In genomic region chr16:67878232-67878631, GRCh38 we compare ENCODE assay signal across 25 cellular contexts. TPM values are rescaled to one million over a fixed set of nuclear protein-coding genes. Genes with fewer than 3 reads are reported as not detected.
DNase-seq lines count a peak whose midpoint lies in the region; ATAC-seq, FAIRE-seq and TF ChIP-seq lines count a peak whose summit lies in the region.
"Had no signal": no experiment of that assay in that cellular context is flagged by ENCODE, and none has a peak within 500 bp of the region (broad histone marks: within the 10 kb centered on the region; RNA-seq: fewer than 3 reads in every experiment).

No MANE protein-coding gene starts in this region.

- no peaks in the 10 kb centered on the region for H3K9me2 ChIP-seq in OCI-LY7 (ENCODE audit: insufficient read depth, low read length)

- intact Hi-C loops in OCI-LY7 (cut with micrococcal nuclease; ENCODE audit: unreplicated experiment), result no loop called here

- no peaks in the 10 kb centered on the region for H3K9me3 Mint-ChIP-seq in activated T-cell treated with anti-CD3 and anti-CD28 coated beads, Interleukin-2, amount 50 U/mL, for 24 hours
- no peaks in the 10 kb centered on the region for H3K9me3 Mint-ChIP-seq in activated T-cell treated with anti-CD3 and anti-CD28 coated beads, Interleukin-2, amount 50 U/mL, for 72 hours
- no peaks in the 10 kb centered on the region for H3K9me3 Mint-ChIP-seq in stimulated activated naive B cell treated with anti-CD40 and anti-IgM and Interleukin-4, amounts not matched to agents 10 μg/mL and 1 μg/mL and 100 μg/mL, for 72 hours
- H3K9me3 Mint-ChIP-seq: CD4-positive, alpha-beta T cell; CD8-positive, alpha-beta T cell had no signal

- no peaks in the 10 kb centered on the region for H3K27me3 ChIP-seq in bronchial epithelial cell (ENCODE audit: control insufficient read depth, insufficient read depth, low read length)
- H3K27me3 ChIP-seq: BLaER1 treated with 17β-estradiol and CSF1 and Interleukin-3, amounts not matched to agents 10 nM and 100 nM had no signal

- H3K4me2 ChIP-seq in OCI-LY7 (ENCODE audit: low read length), result no peak overlapping the region
- H3K4me2 ChIP-seq: A549; BLaER1 treated with 17β-estradiol and CSF1 and Interleukin-3, amounts not matched to agents 10 nM and 100 nM had no signal

- DNase-seq in activated T-cell treated with anti-CD3 and anti-CD28 coated beads, Interleukin-2, amount 50 U/mL, for 24 hours, result no peak
- DNase-seq in activated T-cell treated with anti-CD3 and anti-CD28 coated beads, Interleukin-2, amount 50 U/mL, for 72 hours, result no peak
- no peak for DNase-seq in OCI-LY7 (ENCODE audit: low spot score)
- DNase-seq in bronchial epithelial cell (ENCODE audit: low read depth), result no peak
- no peak for DNase-seq in stimulated activated naive B cell treated with anti-CD40 and anti-IgM and Interleukin-4, amounts not matched to agents 10 μg/mL and 1 μg/mL and 100 μg/mL, for 72 hours
- DNase-seq in OCI-M2 (lab: John Stamatoyannopoulos, UW; ENCODE audit: unreplicated experiment), result no peak
- DNase-seq: AML-193; Caco-2; Calu3; CD4-positive, alpha-beta T cell; CD8-positive, alpha-beta T cell; DMS79 treated with DMSO at 0.1 percent for 48 hours; GF-D8 had no signal

- peaks cover 28% of the 10 kb centered on the region for H3K4me1 Mint-ChIP-seq in activated T-cell treated with anti-CD3 and anti-CD28 coated beads, Interleukin-2, amount 50 U/mL, for 24 hours (ENCODE audit: low read depth)
- H3K4me1 Mint-ChIP-seq in activated T-cell treated with anti-CD3 and anti-CD28 coated beads, Interleukin-2, amount 50 U/mL, for 72 hours (ENCODE audit: low read depth), result peaks cover 26% of the 10 kb centered on the region
- peaks cover 22 to 30% of the 10 kb centered on the region in 2 donors for H3K4me1 Mint-ChIP-seq in stimulated activated naive B cell treated with anti-CD40 and anti-IgM and Interleukin-4, amounts not matched to agents 10 μg/mL and 1 μg/mL and 100 μg/mL, for 72 hours

- CTCF ChIA-PET in HEK293 (lab: Yijun Ruan, JAX) (interaction anchor here (0.6 to 0.9 kb wide), 3 partner anchors 8 to 306 kb away, joined by 3 to 4 read pairs (median 3); no protein-coding TSS in a partner anchor), OCI-LY7 (lab: Charles Lee; ENCODE audit: unreplicated experiment) (no interaction called here)

- peak; percentile 66 for FAIRE-seq in bronchial epithelial cell (lab: Jason Lieb, UNC)
- FAIRE-seq: A549, D721Med, G401.6, GM12891, GM19239 had no signal

- no peaks in the 10 kb centered on the region for H3K27me3 Mint-ChIP-seq in activated T-cell treated with anti-CD3 and anti-CD28 coated beads, Interleukin-2, amount 50 U/mL, for 24 hours
- H3K27me3 Mint-ChIP-seq in activated T-cell treated with anti-CD3 and anti-CD28 coated beads, Interleukin-2, amount 50 U/mL, for 72 hours (ENCODE audit: low read depth), result no peaks in the 10 kb centered on the region
- H3K27me3 Mint-ChIP-seq in stimulated activated naive B cell treated with anti-CD40 and anti-IgM and Interleukin-4, amounts not matched to agents 10 μg/mL and 1 μg/mL and 100 μg/mL, for 72 hours, result no peaks in the 10 kb centered on the region
- H3K27me3 Mint-ChIP-seq: B cell; CD4-positive, alpha-beta T cell had no signal

- peaks cover 26% of the 10 kb centered on the region for H3K79me2 ChIP-seq in OCI-LY7 (ENCODE audit: insufficient read depth, low read depth, low read length)

- no peak overlapping the region for H3K4me3 Mint-ChIP-seq in activated T-cell treated with anti-CD3 and anti-CD28 coated beads, Interleukin-2, amount 50 U/mL, for 24 hours
- H3K4me3 Mint-ChIP-seq in activated T-cell treated with anti-CD3 and anti-CD28 coated beads, Interleukin-2, amount 50 U/mL, for 72 hours, result no peak overlapping the region
- H3K4me3 Mint-ChIP-seq in stimulated activated naive B cell treated with anti-CD40 and anti-IgM and Interleukin-4, amounts not matched to agents 10 μg/mL and 1 μg/mL and 100 μg/mL, for 72 hours, result no peak overlapping the region
- H3K4me3 Mint-ChIP-seq: B cell; CD8-positive, alpha-beta T cell had no signal

- H3K27ac ChIP-seq in HEK293 (ENCODE audit: extremely low read depth, low read depth, low read length) (no peak overlapping the region), OCI-LY7 (ENCODE audit: low read depth, low read length, poor library complexity, severe bottlenecking) (no peak overlapping the region)
- H3K27ac ChIP-seq: 22Rv1; A549; BLaER1 treated with 17β-estradiol and CSF1 and Interleukin-3, amounts not matched to agents 10 nM and 100 nM; C4-2B had no signal

- H3K9me3 ChIP-seq in HEK293 (ENCODE audit: control insufficient read depth, insufficient read depth, low read depth, low read length) (no peaks in the 10 kb centered on the region), OCI-LY7 (ENCODE audit: low read length) (no peaks in the 10 kb centered on the region)
- H3K9me3 ChIP-seq: A549; BLaER1 treated with 17β-estradiol and CSF1 and Interleukin-3, amounts not matched to agents 10 nM and 100 nM; Caco-2 had no signal

- TSS peak; percentile 3 for BruUV-seq in OCI-LY7 (replicated peaks; lab: Mats Ljungman, UMichigan)

- POLR2A ChIA-PET in HEK293 (lab: Yijun Ruan, JAX) (no interaction called here), OCI-LY7 (lab: Charles Lee) (no interaction called here)

- no peak overlapping the region for H3K4me3 ChIP-seq in HEK293 (ENCODE audit: low read depth, low read length)
- H3K4me3 ChIP-seq in OCI-LY7 (ENCODE audit: low read depth, low read length, poor library complexity, severe bottlenecking), result no peak overlapping the region
- no peak overlapping the region for H3K4me3 ChIP-seq in bronchial epithelial cell (ENCODE audit: low read depth, low read length)
- H3K4me3 ChIP-seq: A549; BLaER1 treated with 17β-estradiol and CSF1 and Interleukin-3, amounts not matched to agents 10 nM and 100 nM had no signal

- H2AFZ ChIP-seq in OCI-LY7 (ENCODE audit: low read length), result no peak overlapping the region

- H4K20me1 ChIP-seq in OCI-LY7 (ENCODE audit: insufficient read depth, low read length), result no peaks in the 10 kb centered on the region

- peak overlapping the region; percentile 30 for H3K27ac Mint-ChIP-seq in activated T-cell treated with anti-CD3 and anti-CD28 coated beads, Interleukin-2, amount 50 U/mL, for 24 hours
- H3K27ac Mint-ChIP-seq in activated T-cell treated with anti-CD3 and anti-CD28 coated beads, Interleukin-2, amount 50 U/mL, for 72 hours, result no peak overlapping the region
- no peak overlapping the region for H3K27ac Mint-ChIP-seq in stimulated activated naive B cell treated with anti-CD40 and anti-IgM and Interleukin-4, amounts not matched to agents 10 μg/mL and 1 μg/mL and 100 μg/mL, for 72 hours
- H3K27ac Mint-ChIP-seq: B cell; CD4-positive, alpha-beta T cell; CD8-positive, alpha-beta T cell had no signal

- H3K4me1 ChIP-seq in HEK293 (ENCODE audit: control insufficient read depth, insufficient read depth, low read length) (no peaks in the 10 kb centered on the region), OCI-LY7 (ENCODE audit: insufficient read depth, low read length, poor library complexity, severe bottlenecking) (peaks cover 15% of the 10 kb centered on the region)

- TF ChIP-seq CTCF in HEK293 (tag by site-specific recombination; IDR thresholded peaks at IDR 0.05) (no peak), OCI-LY7 (conservative IDR thresholded peaks at IDR 0.05; ENCODE audit: low read length) (no peak), bronchial epithelial cell (IDR thresholded peaks at IDR 0.05; ENCODE audit: insufficient read depth, low read length, severe bottlenecking) (no peak)

- no peak for ATAC-seq in activated T-cell treated with anti-CD3 and anti-CD28 coated beads, Interleukin-2, amount 50 U/mL, for 72 hours (replicated peaks in 1 of 2)
- ATAC-seq in HG02938 (IDR thresholded peaks at IDR 0.05; ENCODE audit: unreplicated experiment), result no peak
- ATAC-seq in stimulated activated naive B cell treated with anti-CD40 and anti-IgM and Interleukin-4, amounts not matched to agents 10 μg/mL and 1 μg/mL and 100 μg/mL, for 72 hours (replicated peaks), result no peak
- ATAC-seq: A549; CD8-positive, alpha-beta T cell had no signal

- peaks cover 98% of the 10 kb centered on the region for H3K36me3 Mint-ChIP-seq in activated T-cell treated with anti-CD3 and anti-CD28 coated beads, Interleukin-2, amount 50 U/mL, for 24 hours (ENCODE audit: low read depth)
- peaks cover 7 to 14% of the 10 kb centered on the region in 2 donors for H3K36me3 Mint-ChIP-seq in activated T-cell treated with anti-CD3 and anti-CD28 coated beads, Interleukin-2, amount 50 U/mL, for 72 hours (ENCODE audit: insufficient read depth in 2 of 2)
- peaks cover 53 to 57% of the 10 kb centered on the region in 2 donors for H3K36me3 Mint-ChIP-seq in stimulated activated naive B cell treated with anti-CD40 and anti-IgM and Interleukin-4, amounts not matched to agents 10 μg/mL and 1 μg/mL and 100 μg/mL, for 72 hours

- H3K36me3 ChIP-seq in HEK293 (ENCODE audit: control insufficient read depth in 2 of 2, insufficient read depth in 1 of 2, low read length in 2 of 2) (peaks cover 0 to 89% of the 10 kb centered on the region in 2 experiments; a peak in 2 of 3 replicates), OCI-LY7 (ENCODE audit: insufficient read depth, low read length) (peaks cover 79% of the 10 kb centered on the region), bronchial epithelial cell (ENCODE audit: control insufficient read depth, insufficient read depth, low read length) (peaks cover 51% of the 10 kb centered on the region)

TF ChIP-seq in HEK293, 187 proteins besides CTCF, POLR2A, EP300 and RAD21 (continues in another document):
- no peak for TF ChIP-seq ZNF549 (tag by site-specific recombination; IDR thresholded peaks at IDR 0.05)

RNA-seq across cellular contexts. Expression of gene EDC4, which starts 5.4 kb away (rescaled TPM):
- 10 to 100 TPM; 82.9 to 86.4 TPM for total RNA-seq in activated T-cell treated with anti-CD3 and anti-CD28 coated beads, Interleukin-2, amount 50 U/mL, for 72 hours
- 58.4 and 89.6 TPM in 2 replicates for total RNA-seq in OCI-LY7 (2014; rRNA removed; shearing (Covaris generic))
- total RNA-seq in OCI-LY7 (2022), result 86.6 and 100 TPM in 2 replicates
- total RNA-seq in bronchial epithelial cell, result 26.9 and 35.6 TPM in 2 replicates

RNA-seq across cellular contexts. Expression of gene NRN1L, which starts 6.5 kb away (rescaled TPM):
- total RNA-seq in activated T-cell treated with anti-CD3 and anti-CD28 coated beads, Interleukin-2, amount 50 U/mL, for 72 hours, result 1 to 10 TPM in 1 of 2 donors, under 1 TPM in 1; 0.60 to 1.9 TPM
- 0.66 and 1.7 TPM in 2 replicates for total RNA-seq in OCI-LY7 (2014; rRNA removed; shearing (Covaris generic))
- total RNA-seq in OCI-LY7 (2022), result 0.80 and 1.2 TPM in 2 replicates
- total RNA-seq in bronchial epithelial cell, result not detected in 2 replicates
- total RNA-seq: A172, Calu3 had no signal

RNA-seq across cellular contexts. Expression of gene PSKH1, which starts 14.8 kb away (rescaled TPM):
- total RNA-seq in activated T-cell treated with anti-CD3 and anti-CD28 coated beads, Interleukin-2, amount 50 U/mL, for 72 hours, result 10 to 100 TPM; 16.1 to 16.2 TPM
- total RNA-seq in OCI-LY7 (2014; rRNA removed; shearing (Covaris generic)), result 9.7 and 10.4 TPM in 2 replicates
- total RNA-seq in OCI-LY7 (2022) (23.8 and 27.1 TPM in 2 replicates), bronchial epithelial cell (13.2 and 15.5 TPM in 2 replicates)

RNA-seq across cellular contexts. Expression of gene CENPT, which starts 30.7 kb away (rescaled TPM):
- 10 to 100 TPM; 43.6 to 59.4 TPM for total RNA-seq in activated T-cell treated with anti-CD3 and anti-CD28 coated beads, Interleukin-2, amount 50 U/mL, for 72 hours
- total RNA-seq in OCI-LY7 (2014; rRNA removed; shearing (Covaris generic)), result 74.7 and 85.3 TPM in 2 replicates
- total RNA-seq in OCI-LY7 (2022) (48.9 and 55.4 TPM in 2 replicates), bronchial epithelial cell (10.3 and 10.9 TPM in 2 replicates)

RNA-seq across cellular contexts. Expression of gene NUTF2, which starts 31.5 kb away (rescaled TPM):
- 10 to 100 TPM; 80.8 to 90.1 TPM for total RNA-seq in activated T-cell treated with anti-CD3 and anti-CD28 coated beads, Interleukin-2, amount 50 U/mL, for 72 hours
- total RNA-seq in OCI-LY7 (2014; rRNA removed; shearing (Covaris generic)), result 168 and 187 TPM in 2 replicates
- total RNA-seq in OCI-LY7 (2022) (143 and 144 TPM in 2 replicates), bronchial epithelial cell (42.6 and 98.6 TPM in 2 replicates)
